ENCODE assay signal across 8 cellular contexts in the genomic region with DNA sequence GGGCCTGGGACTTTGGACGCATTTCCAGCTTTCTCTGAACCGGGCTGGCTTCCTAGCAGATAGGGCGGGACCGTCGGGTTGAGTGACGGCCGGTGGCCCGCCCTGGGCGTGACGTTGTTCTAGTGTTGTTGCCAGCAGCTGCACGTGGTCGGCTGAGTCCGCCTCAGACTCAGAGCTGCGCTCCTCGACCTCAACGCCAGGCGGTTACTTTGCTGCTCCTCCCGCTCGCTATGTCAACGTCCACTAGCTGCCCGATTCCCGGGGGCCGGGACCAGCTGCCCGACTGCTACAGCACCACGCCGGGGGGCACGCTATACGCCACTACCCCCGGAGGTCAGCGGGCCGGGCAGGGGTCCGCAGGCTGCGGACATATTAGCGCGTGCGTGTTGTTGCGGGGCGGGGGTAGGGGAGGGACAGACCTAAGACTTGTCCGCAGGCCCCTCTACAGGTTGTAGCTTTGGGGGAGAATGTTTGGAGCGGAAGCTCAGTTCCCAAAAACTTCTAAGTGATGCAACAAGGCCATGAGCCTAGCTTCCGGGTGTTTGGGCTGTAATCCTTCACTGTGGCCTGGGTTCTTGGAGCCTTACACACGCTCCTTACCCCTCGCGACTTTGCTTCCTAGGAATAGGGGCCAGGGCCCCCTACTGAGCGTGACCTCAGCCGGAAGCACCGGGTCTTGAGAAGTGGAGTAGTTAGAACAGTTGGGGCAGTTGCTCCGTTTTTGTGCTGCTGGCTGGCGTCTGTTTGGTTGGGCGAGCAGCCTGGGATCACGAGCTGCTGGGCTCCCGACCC. TPM values are rescaled to one million over a fixed set of nuclear protein-coding genes. Genes with fewer than 3 reads are reported as not detected.
A peak's percentile ranks its signal among the peaks of the same experiment; 100 is the strongest.
DNase-seq lines count a peak whose midpoint lies in the region; ATAC-seq and TF ChIP-seq lines count a peak whose summit lies in the region.

EIF4EBP3 (plus strand) TSS at position 155 of the 792 bp plus-strand sequence; CDS start at position 231, 76 bp downstream.

- H3F3A ChIP-seq in smooth muscle cell (ENCODE audit: low read depth): peaks cover 15% of the 10 kb centered on the region

- peaks cover 2% of the 10 kb centered on the region for H3K79me2 ChIP-seq in smooth muscle cell (ENCODE audit: low read depth)

- H3K4me3 Mint-ChIP-seq in immature natural killer cell: peak within 1 kb of the TSS; percentile 82 to 88 (median 87)

- WGBS in smooth muscle cell (ENCODE audit: low lambda C conversion rate): 4% methylated on average over 51 of the region's 52 CpGs

- H3K9me3 ChIP-seq in smooth muscle cell (replicated peaks; ENCODE audit: low read depth): no peaks in the 10 kb centered on the region

- H4K20me1 ChIP-seq in smooth muscle cell (ENCODE audit: low read depth): peaks cover 47% of the 10 kb centered on the region

- H2AFZ ChIP-seq in smooth muscle cell (ENCODE audit: low read depth): no peak within 1 kb of the TSS

- TF ChIP-seq CTCF in GM12874 (IDR thresholded peaks at IDR 0.05; ENCODE audit: insufficient read depth, low read depth, low read length) (peak; percentile 59), smooth muscle cell (IDR thresholded peaks at IDR 0.05; ENCODE audit: borderline replicate concordance, insufficient read depth, poor library complexity, severe bottlenecking) (peak; percentile 44)

- ATAC-seq in HG02759 (IDR thresholded peaks at IDR 0.05; ENCODE audit: unreplicated experiment): peak; percentile 99

- peaks cover 33% of the 10 kb centered on the region in 2 donors for H3K4me1 Mint-ChIP-seq in immature natural killer cell

- H3K27me3 ChIP-seq in smooth muscle cell (ENCODE audit: low read depth): no peaks in the 10 kb centered on the region

- DNase-seq in NCI-H2029 (lab: John Stamatoyannopoulos, UW) (peak; percentile 95), caudate nucleus (lab: John Stamatoyannopoulos, UW) (peak; percentile 58 to 98 (median 93)), immature natural killer cell (peak; percentile 86 to 87 (median 86)), smooth muscle cell (lab: John Stamatoyannopoulos, UW; ENCODE audit: unreplicated experiment) (peak; percentile 74), 8988T (no peak)
- DNase-seq in activated CD4-positive, CD25-positive, alpha-beta regulatory T cell (lab: John Stamatoyannopoulos, UW): peak; percentile 49 to 85 (median 72)

- H3K4me2 ChIP-seq in smooth muscle cell: peak within 1 kb of the TSS; percentile 89

- no peaks in the 10 kb centered on the region for H3K9me3 Mint-ChIP-seq in immature natural killer cell

- peak within 1 kb of the TSS; percentile 90 for H3K27ac ChIP-seq in caudate nucleus (ENCODE audit: low read depth, low read length)
- H3K27ac ChIP-seq in smooth muscle cell (ENCODE audit: low read depth): peak within 1 kb of the TSS; percentile 82

- H3K36me3 ChIP-seq in smooth muscle cell (ENCODE audit: low read depth): no peaks in the 10 kb centered on the region

- H3K4me1 ChIP-seq in smooth muscle cell (ENCODE audit: low read depth): peaks cover 15% of the 10 kb centered on the region

- peak within 1 kb of the TSS; percentile 60 for H3K9ac ChIP-seq in smooth muscle cell (ENCODE audit: low read depth)

- H3K27me3 Mint-ChIP-seq in immature natural killer cell (ENCODE audit: low read depth in 3 of 3): peaks cover 7 to 19% (median 15%) of the 10 kb centered on the region in 3 donors

- peak within 1 kb of the TSS; percentile 51 for H3K4me3 ChIP-seq in smooth muscle cell

- peaks cover 10 to 22% (median 18%) of the 10 kb centered on the region in 3 donors for H3K36me3 Mint-ChIP-seq in immature natural killer cell

- H3K27ac Mint-ChIP-seq in immature natural killer cell: peak within 1 kb of the TSS; percentile 91 to 97 (median 94)

RNA-seq across cellular contexts. Expression of gene EIF4EBP3, which starts in this region (rescaled TPM):
- polyA plus RNA-seq in immature natural killer cell (10 to 100 TPM; 12.1 to 38.3 (median 15.4) TPM), smooth muscle cell (3.4 and 4.1 TPM in 2 replicates)
- total RNA-seq in smooth muscle cell: not detected in 2 replicates
